22 cellular contexts compared by ENCODE assay signal in genomic region chr2:71891719-71892118, GRCh38.
"Had no signal": no experiment of that assay in that cellular context is flagged by ENCODE, and none has a peak within 500 bp of the region (broad histone marks: within the 10 kb centered on the region; RNA-seq: fewer than 3 reads in every experiment).

No MANE protein-coding gene starts in this region.

- H3K9me3 Mint-ChIP-seq: effector memory CD8-positive, alpha-beta T cell; stimulated activated naive CD8-positive, alpha-beta T cell treated with anti-CD3 and anti-CD28 coated beads, Interleukin-15, amount 100 ng/mL, for 72 hours had no signal

- ATAC-seq: effector memory CD8-positive, alpha-beta T cell; left lung; mucosa of descending colon; natural killer cell treated with Interleukin-12 subunit alpha and Interleukin-12 subunit beta and Interleukin-15 and Interleukin-18, amount 100 ng/mL, for 72 hours; sciatic nerve; stimulated activated naive CD8-positive, alpha-beta T cell treated with anti-CD3 and anti-CD28 coated beads, Interleukin-15, amount 100 ng/mL, for 72 hours had no signal

- DNase-seq: colonic mucosa; dermis blood vessel endothelial cell; effector memory CD8-positive, alpha-beta T cell; left cardiac atrium; left lung; mesenchymal stem cell; mucosa of descending colon; naive B cell; stimulated activated CD4-positive, alpha-beta T cell treated with anti-CD3 and anti-CD28 coated beads, Interleukin-12 subunit alpha, Interleukin-12 subunit beta, amount 100 ng/mL, for 4 hours; stimulated activated CD4-positive, alpha-beta T cell treated with anti-CD3 and anti-CD28 coated beads, Interleukin-1b, Interleukin-23, amount 100 ng/mL, for 48 hours; stimulated activated CD4-positive, alpha-beta T cell treated with anti-CD3 and anti-CD28 coated beads, Interleukin-4, amount 100 ng/mL, for 1 hour; stimulated activated CD8-positive, alpha-beta memory T cell treated with anti-CD3 and anti-CD28 coated beads, Interleukin-4, amount 100 ng/mL, for 48 hours; stimulated activated naive CD4-positive, alpha-beta T cell; stimulated activated naive CD8-positive, alpha-beta T cell treated with anti-CD3 and anti-CD28 coated beads, Interleukin-15, amount 100 ng/mL, for 72 hours; transverse colon had no signal

- H3K27ac Mint-ChIP-seq: effector memory CD8-positive, alpha-beta T cell; mesothelial cell of epicardium; naive B cell; natural killer cell treated with Interleukin-12 subunit alpha and Interleukin-12 subunit beta and Interleukin-15 and Interleukin-18, amount 100 ng/mL, for 72 hours; stimulated activated naive CD8-positive, alpha-beta T cell treated with anti-CD3 and anti-CD28 coated beads, Interleukin-15, amount 100 ng/mL, for 72 hours had no signal

- H3K4me1 Mint-ChIP-seq: naive B cell; stimulated activated naive CD8-positive, alpha-beta T cell treated with anti-CD3 and anti-CD28 coated beads, Interleukin-15, amount 100 ng/mL, for 72 hours had no signal

- H3K4me3 ChIP-seq: colonic mucosa, left lung, mucosa of descending colon, smooth muscle cell, suprapubic skin, transverse colon had no signal

- H3K36me3 Mint-ChIP-seq: mesothelial cell of epicardium; naive B cell; natural killer cell treated with Interleukin-12 subunit alpha and Interleukin-12 subunit beta and Interleukin-15 and Interleukin-18, amount 100 ng/mL, for 72 hours had no signal

- H3K36me3 ChIP-seq: colonic mucosa, left lung, neutrophil, suprapubic skin, transverse colon had no signal

- H3K4me3 Mint-ChIP-seq: effector memory CD8-positive, alpha-beta T cell; mesothelial cell of epicardium; naive B cell; natural killer cell treated with Interleukin-12 subunit alpha and Interleukin-12 subunit beta and Interleukin-15 and Interleukin-18, amount 100 ng/mL, for 72 hours; neural crest cell; stimulated activated naive CD8-positive, alpha-beta T cell treated with anti-CD3 and anti-CD28 coated beads, Interleukin-15, amount 100 ng/mL, for 72 hours had no signal

- H3K27me3 ChIP-seq: colonic mucosa, transverse colon had no signal
